Comparison of ENCODE assay signal across 33 cellular contexts in genomic region chr18:55064073-55064472, GRCh38.
"Had no signal": no experiment of that assay in that cellular context is flagged by ENCODE, and none has a peak within 500 bp of the region (broad histone marks: within the 10 kb centered on the region; RNA-seq: fewer than 3 reads in every experiment).

No MANE protein-coding gene starts in this region.

- H3K4me3 ChIP-seq: Peyer's patch had no signal

- H3K4me2 ChIP-seq: KMS-11 had no signal

- H3K9ac ChIP-seq: KMS-11 had no signal

- DNase-seq: activated CD4-positive, alpha-beta memory T cell treated with anti-CD3 and anti-CD28 coated beads, Interleukin-2, amount 10 ng/mL, durations not matched to agents 7 days and 5 days; activated CD4-positive, alpha-beta T cell treated with anti-CD3 and anti-CD28 coated beads for 1 hour; activated CD4-positive, alpha-beta T cell treated with anti-CD3 and anti-CD28 coated beads for 48 hours; activated CD4-positive, CD25-positive, alpha-beta regulatory T cell; activated CD8-positive, alpha-beta memory T cell treated with anti-CD3 and anti-CD28 coated beads for 24 hours; activated CD8-positive, alpha-beta memory T cell treated with anti-CD3 and anti-CD28 coated beads, Interleukin-2, amount 10 ng/mL, durations not matched to agents 7 days and 5 days; activated CD8-positive, alpha-beta memory T cell treated with anti-CD3 and anti-CD28 coated beads, Interleukin-2, amount 50 U/mL, for 48 hours; activated effector memory CD4-positive, alpha-beta T cell treated with Interleukin-2 at 50 U/mL for 16 hours; activated naive CD4-positive, alpha-beta T cell treated with anti-CD3 and anti-CD28 coated beads, Interleukin-2, amount 10 ng/mL, durations not matched to agents 7 days and 5 days; activated naive CD8-positive, alpha-beta T cell treated with anti-CD3 and anti-CD28 coated beads, Interleukin-2, amount 50 U/mL, for 24 hours; activated T-cell treated with anti-CD3 and anti-CD28 coated beads, Interleukin-2, amount 50 U/mL, for 48 hours; anterior cingulate cortex; caudate nucleus; NCI-H1105; NCI-H1417 treated with DMSO at 0.1 percent for 48 hours; NCI-H187 treated with DMSO at 0.1 percent for 48 hours; NCI-H2081; NCI-H2171 treated with DMSO at 0.1 percent for 48 hours; NCI-H2227 treated with DMSO at 0.1 percent for 48 hours; NCI-H446; NCI-H524; NCI-H69; NCI-H82; PC-3; RPMI8226; SIG-M5; SW 1271; T-helper 1 cell; T-helper 9 cell had no signal

- H3K9me3 ChIP-seq: Peyer's patch had no signal

- FAIRE-seq: bronchial epithelial cell had no signal

- H3K27me3 ChIP-seq: Peyer's patch had no signal

- H3K4me1 ChIP-seq: Peyer's patch had no signal

- H3K27ac ChIP-seq: KMS-11, VCaP had no signal

- H3K36me3 ChIP-seq: Peyer's patch had no signal

- ATAC-seq: activated CD8-positive, alpha-beta memory T cell treated with anti-CD3 and anti-CD28 coated beads, Interleukin-2, amount 10 ng/mL, durations not matched to agents 7 days and 5 days; activated naive CD8-positive, alpha-beta T cell treated with anti-CD3 and anti-CD28 coated beads, Interleukin-2, amount 50 U/mL, for 24 hours; PC-3 had no signal
